2 cellular contexts compared by ENCODE assay signal in the genomic region with DNA sequence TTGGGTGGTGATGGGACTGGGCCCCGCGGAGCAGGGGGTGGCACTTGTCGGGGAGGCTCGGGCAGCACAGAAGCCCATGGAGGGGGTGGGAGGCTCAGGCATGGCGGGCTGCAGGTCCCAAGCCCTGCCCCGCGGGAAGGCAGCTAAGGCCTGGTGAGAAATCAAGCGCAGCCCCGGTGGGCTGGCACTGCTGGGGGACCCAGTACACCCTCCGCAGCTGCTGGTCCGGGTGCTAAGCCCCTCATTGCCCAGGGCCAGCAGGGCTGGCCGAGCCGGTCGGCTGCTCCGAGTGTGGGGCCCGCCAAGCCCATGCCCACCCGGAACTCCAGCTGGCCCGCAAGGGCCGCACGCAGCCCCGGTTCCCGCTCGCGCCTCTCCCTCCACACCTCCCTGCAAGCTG. TPM values are rescaled to one million over a fixed set of nuclear protein-coding genes. Genes with fewer than 3 reads are reported as not detected.
"Had no signal": no experiment of that assay in that cellular context is flagged by ENCODE, and none has a peak within 500 bp of the region (broad histone marks: within the 10 kb centered on the region; RNA-seq: fewer than 3 reads in every experiment).

No MANE protein-coding gene starts in this region.

RNA-seq across cellular contexts. Expression of a gene that starts 30.4 kb away (rescaled TPM):
- polyA plus RNA-seq: HepG2, IgD-negative memory B cell had no signal
